ENCODE assay signal across 1 cellular context in genomic region chr17:62794666-62794971, GRCh38.
TF ChIP-seq lines count a peak whose summit lies in the region.

No MANE protein-coding gene starts in this region.

TF ChIP-seq in IMR-90, 13 proteins besides CTCF, POLR2A, EP300 and RAD21:
- TF ChIP-seq NFE2L2 (IDR thresholded peaks at IDR 0.05; ENCODE audit: low read depth, low read length) (no peak), CEBPB (IDR thresholded peaks at IDR 0.05; ENCODE audit: low read depth, low read length) (no peak), MAZ (IDR thresholded peaks at IDR 0.05; ENCODE audit: borderline replicate concordance, low read depth, low read length) (no peak)
